Comparison of ENCODE assay signal across 16 cellular contexts in genomic region chr20:61332016-61332975, GRCh38.
"Had no signal": no experiment of that assay in that cellular context is flagged by ENCODE, and none has a peak within 500 bp of the region (broad histone marks: within the 10 kb centered on the region; RNA-seq: fewer than 3 reads in every experiment).

No MANE protein-coding gene starts in this region.

- H3K4me1 ChIP-seq: body of pancreas, gastrocnemius medialis, pancreas, right lobe of liver, tibial artery had no signal

- H3K4me3 ChIP-seq: body of pancreas, coronary artery, gastrocnemius medialis, pancreas, right lobe of liver, tibial artery had no signal

- H3K36me3 ChIP-seq: gastrocnemius medialis, pancreas, right lobe of liver, tibial artery had no signal

- ATAC-seq: activated naive CD4-positive, alpha-beta T cell treated with anti-CD3 and anti-CD28 coated beads, Interleukin-2, amount 50 U/mL, for 72 hours; gastrocnemius medialis; pancreas had no signal

- H3K27me3 ChIP-seq: body of pancreas, gastrocnemius medialis, pancreas, right lobe of liver had no signal

- H3K9me3 ChIP-seq: body of pancreas, gastrocnemius medialis, pancreas, right lobe of liver, tibial artery had no signal

- DNase-seq: activated CD4-positive, CD25-positive, alpha-beta regulatory T cell treated with anti-CD3 and anti-CD28 coated beads, Interleukin-2, amount 50 U/mL, for 72 hours; activated gamma-delta T cell treated with Interleukin-2 at 50 U/mL for 16 hours; amniotic stem cell; body of pancreas; gastrocnemius medialis; head of caudate nucleus; mammary epithelial cell; midbrain; stimulated activated CD8-positive, alpha-beta memory T cell treated with anti-CD3 and anti-CD28 coated beads, Interleukin-4, amount 100 ng/mL, for 48 hours; stimulated activated naive CD4-positive, alpha-beta T cell treated with Interleukin-2 at 50 U/mL for 16 hours; tibial artery had no signal

- H3K27ac ChIP-seq: body of pancreas, coronary artery, gastrocnemius medialis, pancreas, right lobe of liver, tibial artery, VCaP had no signal
